ENCODE assay signal across 11 cellular contexts in genomic region chr2:237097911-237098702, GRCh38. TPM values are rescaled to one million over a fixed set of nuclear protein-coding genes. Genes with fewer than 3 reads are reported as not detected.
DNase-seq lines count a peak whose midpoint lies in the region; ATAC-seq and TF ChIP-seq lines count a peak whose summit lies in the region.
"Had no signal": no experiment of that assay in that cellular context is flagged by ENCODE, and none has a peak within 500 bp of the region (broad histone marks: within the 10 kb centered on the region; RNA-seq: fewer than 3 reads in every experiment).

No MANE protein-coding gene starts in this region.

- no peak for TF ChIP-seq POLR2A in Peyer's patch (IDR thresholded peaks at IDR 0.05)

- H3K27ac ChIP-seq in Peyer's patch = no peak overlapping the region

- H3K4me3 ChIP-seq in fibroblast of villous mesenchyme (ENCODE audit: low read depth, low read length) (no peak overlapping the region), Peyer's patch (no peak overlapping the region)

- H3K4me3 Mint-ChIP-seq in activated T-cell treated with anti-CD3 and anti-CD28 coated beads, Interleukin-2, amount 50 U/mL, for 24 hours = no peak overlapping the region

- H3K27ac Mint-ChIP-seq in activated T-cell treated with anti-CD3 and anti-CD28 coated beads, Interleukin-2, amount 50 U/mL, for 24 hours = peak overlapping the region; percentile 6

- H3K4me1 ChIP-seq in Peyer's patch = no peaks in the 10 kb centered on the region

- peaks cover 9% of the 10 kb centered on the region for H3K4me1 Mint-ChIP-seq in activated T-cell treated with anti-CD3 and anti-CD28 coated beads, Interleukin-2, amount 50 U/mL, for 24 hours (ENCODE audit: low read depth)

- no peaks in the 10 kb centered on the region for H3K27me3 ChIP-seq in Peyer's patch

- TF ChIP-seq CTCF in fibroblast of villous mesenchyme (IDR thresholded peaks at IDR 0.05; ENCODE audit: insufficient read depth, low read depth, low read length) (no peak), Peyer's patch (IDR thresholded peaks at IDR 0.05) (no peak)

- no peaks in the 10 kb centered on the region for H3K9me3 ChIP-seq in Peyer's patch

- no peaks in the 10 kb centered on the region for H3K27me3 Mint-ChIP-seq in activated T-cell treated with anti-CD3 and anti-CD28 coated beads, Interleukin-2, amount 50 U/mL, for 24 hours

- H3K36me3 Mint-ChIP-seq in activated T-cell treated with anti-CD3 and anti-CD28 coated beads, Interleukin-2, amount 50 U/mL, for 24 hours (ENCODE audit: low read depth) = peaks cover 94% of the 10 kb centered on the region

- ATAC-seq in SK-N-SH treated with all-trans-retinoic acid at 6 μM for 48 hours (peak; percentile 79), left colon (no peak)

- H3K36me3 ChIP-seq in Peyer's patch = peaks cover 0 to 85% (median 0%) of the 10 kb centered on the region in 3 donors

- H3K9me3 Mint-ChIP-seq in activated T-cell treated with anti-CD3 and anti-CD28 coated beads, Interleukin-2, amount 50 U/mL, for 24 hours = no peaks in the 10 kb centered on the region

- DNase-seq in activated T-cell treated with anti-CD3 and anti-CD28 coated beads, Interleukin-2, amount 50 U/mL, for 24 hours = no peak
- no peak for DNase-seq in activated T-cell treated with anti-CD3 and anti-CD28 coated beads for 4 hours
- DNase-seq in fibroblast of villous mesenchyme (ENCODE audit: low read depth) = peak; percentile 91
- peak; percentile 87 for DNase-seq in stromal cell of bone marrow (ENCODE audit: low read depth)
- DNase-seq in left colon = no peak
- DNase-seq in Peyer's patch = no peak
- no peak for DNase-seq in iPS-NIHi7 (ENCODE audit: extremely low spot score)
- DNase-seq: activated effector memory CD4-positive, alpha-beta T cell treated with anti-CD3 and anti-CD28 coated beads, Interleukin-2, amount 50 U/mL, for 16 hours; AML-193; NCI-H1417 treated with DMSO at 0.1 percent for 48 hours had no signal

- intact Hi-C loops in left colon (cut with DNase I, micrococcal nuclease) = no loop called here

TF ChIP-seq in SK-N-SH treated with all-trans-retinoic acid at 6 μM for 48 hours, 23 proteins besides CTCF, POLR2A, EP300 and RAD21:
- no peak for TF ChIP-seq CSRNP3 (CRISPR knock-in tag; IDR thresholded peaks at IDR 0.05)
- TF ChIP-seq CREB5 (CRISPR knock-in tag; IDR thresholded peaks at IDR 0.05; ENCODE audit: low read depth) = no peak
- TF ChIP-seq ZFP30 (CRISPR knock-in tag; IDR thresholded peaks at IDR 0.05) = no peak
- no peak for TF ChIP-seq TOX (CRISPR knock-in tag; IDR thresholded peaks at IDR 0.05; ENCODE audit: borderline replicate concordance)
- no peak for TF ChIP-seq ESRRG (CRISPR knock-in tag; IDR thresholded peaks at IDR 0.05)
- no peak for TF ChIP-seq GLIS3 (CRISPR knock-in tag; IDR thresholded peaks at IDR 0.05)
- no peak for TF ChIP-seq ARNTL (CRISPR knock-in tag; IDR thresholded peaks at IDR 0.05; ENCODE audit: borderline replicate concordance, low read depth)
- no peak for TF ChIP-seq PPARA (CRISPR knock-in tag; IDR thresholded peaks at IDR 0.05; ENCODE audit: borderline replicate concordance)
- TF ChIP-seq ZNF8 (CRISPR knock-in tag; IDR thresholded peaks at IDR 0.05) = no peak
- TF ChIP-seq ZFP3 (CRISPR knock-in tag; IDR thresholded peaks at IDR 0.05) = no peak
- TF ChIP-seq ZNF70 (CRISPR knock-in tag; IDR thresholded peaks at IDR 0.05) = no peak
TF ChIP-seq in SK-N-SH treated with all-trans-retinoic acid at 6 μM for 48 hours: peak in this region for 0.

RNA-seq across cellular contexts. Expression of gene COPS8, which starts 12.4 kb away (rescaled TPM):
- total RNA-seq in fibroblast of villous mesenchyme (78.3 and 98.0 TPM in 2 replicates), left colon (10 to 100 TPM; 22.9 to 24.7 TPM), Peyer's patch (10 to 100 TPM; 29.0 to 55.3 (median 30.1) TPM)

Comparison
In these comparisons a context has a peak if more than half of its experiments do, and no peak if none do; other contexts are left out.
1. DNase-seq: peak in fibroblast of villous mesenchyme (single experiment) and stromal cell of bone marrow (single experiment); none in activated T-cell treated with anti-CD3 and anti-CD28 coated beads, Interleukin-2, amount 50 U/mL, for 24 hours (single experiment), activated T-cell treated with anti-CD3 and anti-CD28 coated beads for 4 hours (single experiment), left colon (0 of 2), Peyer's patch (0 of 3) and iPS-NIHi7 (single experiment).